15 cellular contexts compared by ENCODE assay signal in the genomic region with DNA sequence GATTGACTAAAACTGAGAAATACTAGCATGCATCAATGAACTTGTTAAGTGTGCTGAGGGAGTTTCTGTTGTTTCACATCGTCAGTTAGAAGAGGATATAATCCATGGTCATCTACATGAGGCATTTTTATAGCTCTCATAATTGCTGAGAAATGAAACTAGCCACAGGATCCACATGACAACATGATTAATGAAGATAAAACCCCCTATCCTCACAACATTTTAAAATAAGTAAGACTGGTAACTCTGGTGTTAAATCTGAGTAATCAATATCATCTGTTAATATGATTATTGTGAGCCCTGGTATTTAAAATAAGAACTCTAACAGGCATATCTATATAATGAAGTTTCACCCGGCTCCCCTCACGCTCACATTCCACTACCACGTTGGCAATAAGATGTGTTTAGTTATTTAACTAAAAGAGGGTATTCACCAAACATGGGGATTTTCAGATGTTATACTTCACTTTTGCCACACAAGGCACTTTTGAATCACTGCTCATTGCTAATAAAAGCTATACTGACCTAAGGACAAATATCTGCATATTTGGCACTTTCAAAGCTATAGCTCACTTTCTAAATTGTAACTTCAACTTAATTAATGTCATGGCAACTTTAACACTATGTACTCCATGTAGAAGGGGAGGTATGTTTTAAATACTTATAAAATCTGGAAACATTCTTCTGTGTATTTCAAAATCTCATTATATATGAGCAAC. TPM values are rescaled to one million over a fixed set of nuclear protein-coding genes. Genes with fewer than 3 reads are reported as not detected.
A peak's percentile ranks its signal among the peaks of the same experiment; 100 is the strongest.
DNase-seq lines count a peak whose midpoint lies in the region; ATAC-seq and TF ChIP-seq lines count a peak whose summit lies in the region.
"Had no signal": no experiment of that assay in that cellular context is flagged by ENCODE, and none has a peak within 500 bp of the region (broad histone marks: within the 10 kb centered on the region; RNA-seq: fewer than 3 reads in every experiment).

No MANE protein-coding gene starts in this region.

- H3K4me2 ChIP-seq in GM23338, result no peak overlapping the region

- no peaks in the 10 kb centered on the region for H3K36me3 Mint-ChIP-seq in GM23338 (ENCODE audit: low read depth)

- no peak overlapping the region for H3K27ac Mint-ChIP-seq in GM23338
- H3K27ac Mint-ChIP-seq: CD4-positive, alpha-beta T cell had no signal

- BruUV-seq in Panc1 (replicated peaks; lab: Mats Ljungman, UMichigan), result no TSS peak

- no peaks in the 10 kb centered on the region for H3K79me2 ChIP-seq in GM23338 (replicated peaks; ENCODE audit: insufficient read depth)
- H3K79me2 ChIP-seq: parathyroid adenoma had no signal

- CTCF ChIA-PET in Panc1 (lab: Charles Lee), result no interaction called here

- intact Hi-C loops in Panc1 (cut with micrococcal nuclease; ENCODE audit: unreplicated experiment), result no loop called here

- H3K36me3 ChIP-seq in Panc1 (ENCODE audit: control insufficient read depth, insufficient read depth, low read length) (no peaks in the 10 kb centered on the region), GM23338 (ENCODE audit: insufficient read depth) (no peaks in the 10 kb centered on the region)
- H3K36me3 ChIP-seq: SJCRH30 had no signal

- H3K27me3 Mint-ChIP-seq in GM23338 (ENCODE audit: insufficient read depth, low read depth, poor library complexity), result peaks cover 11% of the 10 kb centered on the region

- no peaks in the 10 kb centered on the region; the same call in 2 of the 3 replicates for H3K9me3 Mint-ChIP-seq in GM23338
- H3K9me3 Mint-ChIP-seq: CD4-positive, alpha-beta T cell had no signal

- H3K4me1 ChIP-seq in Panc1 (ENCODE audit: control insufficient read depth, insufficient read depth, low read length) (peaks cover 16% of the 10 kb centered on the region; the same call in 1 of the 2 replicates), GM23338 (ENCODE audit: insufficient read depth) (peaks cover 13% of the 10 kb centered on the region)
- H3K4me1 ChIP-seq: parathyroid adenoma, SJCRH30 had no signal

- H3K9me2 ChIP-seq in GM23338 (ENCODE audit: insufficient read depth), result no peaks in the 10 kb centered on the region

- DNase-seq in Panc1 (ENCODE audit: low read depth, low spot score) (no peak), superior temporal gyrus (ENCODE audit: extremely low spot score) (peak; percentile 75), Ammon's horn (ENCODE audit: low spot score) (no peak), mucosa of gallbladder (ENCODE audit: low spot score) (no peak), occipital lobe (lab: John Stamatoyannopoulos, UW) (no peak), GM23338 (ENCODE audit: low spot score) (no peak)
- DNase-seq: CD4-positive, alpha-beta T cell; NCI-H1048; NCI-H524; SJCRH30; stimulated activated CD4-positive, alpha-beta T cell treated with anti-CD3 and anti-CD28 coated beads, Interleukin-4, amount 100 ng/mL, for 1 hour had no signal

- ATAC-seq in GM18868 (IDR thresholded peaks at IDR 0.05; ENCODE audit: unreplicated experiment) (peak; percentile 97), HG02852 (IDR thresholded peaks at IDR 0.05; ENCODE audit: unreplicated experiment) (peak; percentile 79), Panc1 (no peak), GM23338 (no peak)

- H3K4me3 ChIP-seq in Panc1 (ENCODE audit: low read depth in 2 of 2, low read length in 2 of 2), result no peak overlapping the region
- no peak overlapping the region for H3K4me3 ChIP-seq in GM23338
- H3K4me3 ChIP-seq: SJCRH30 had no signal

- no peak overlapping the region for H3K4me3 Mint-ChIP-seq in GM23338
- H3K4me3 Mint-ChIP-seq: CD4-positive, alpha-beta T cell had no signal

- TF ChIP-seq CTCF in Panc1 (IDR thresholded peaks at IDR 0.05) (no peak), GM23338 (conservative IDR thresholded peaks at IDR 0.05; ENCODE audit: low read depth in 2 of 2) (no peak)

- peak overlapping the region; percentile 61 for H3K27ac ChIP-seq in Panc1 (ENCODE audit: low read length)
- H3K27ac ChIP-seq in GM23338 (ENCODE audit: low read depth), result no peak overlapping the region
- H3K27ac ChIP-seq: HL-60, parathyroid adenoma, SJCRH30 had no signal

- in situ Hi-C loops in Panc1 (cut with HindIII; ENCODE audit: low pct_unique_long_range_greater_than_20kb, low sequenced_read_pairs), result no loop called here

- H3K27me3 ChIP-seq in Panc1 (ENCODE audit: control insufficient read depth, insufficient read depth, low read length) (no peaks in the 10 kb centered on the region), GM23338 (ENCODE audit: insufficient read depth) (peaks cover 20% of the 10 kb centered on the region)
- H3K27me3 ChIP-seq: SJCRH30 had no signal

- H3K9me3 ChIP-seq in Panc1 (ENCODE audit: control insufficient read depth, insufficient read depth, low read depth, low read length), result no peaks in the 10 kb centered on the region
- H3K9me3 ChIP-seq: SJCRH30 had no signal

- H3F3A ChIP-seq in GM23338 (replicated peaks; ENCODE audit: low read depth), result no peaks in the 10 kb centered on the region

- POLR2A ChIA-PET in Panc1 (lab: Charles Lee), result no interaction called here

- H4K20me1 ChIP-seq in GM23338 (replicated peaks; ENCODE audit: insufficient read depth), result peaks cover 3% of the 10 kb centered on the region; the same call in 1 of the 2 replicates

- no peak overlapping the region for H2AFZ ChIP-seq in GM23338
- H2AFZ ChIP-seq: parathyroid adenoma had no signal

- peaks cover 20% of the 10 kb centered on the region for H3K4me1 Mint-ChIP-seq in GM23338

TF ChIP-seq in GM23338, 12 proteins besides CTCF, POLR2A, EP300 and RAD21:
- TF ChIP-seq JUNB (IDR thresholded peaks at IDR 0.05; ENCODE audit: unreplicated experiment), result no peak
- no peak for TF ChIP-seq EZH2phosphoT487 (IDR thresholded peaks at IDR 0.05; ENCODE audit: unreplicated experiment)
- no peak for TF ChIP-seq ZNF114 (CRISPR knock-in tag; IDR thresholded peaks at IDR 0.05)
- TF ChIP-seq, protein P1, sequence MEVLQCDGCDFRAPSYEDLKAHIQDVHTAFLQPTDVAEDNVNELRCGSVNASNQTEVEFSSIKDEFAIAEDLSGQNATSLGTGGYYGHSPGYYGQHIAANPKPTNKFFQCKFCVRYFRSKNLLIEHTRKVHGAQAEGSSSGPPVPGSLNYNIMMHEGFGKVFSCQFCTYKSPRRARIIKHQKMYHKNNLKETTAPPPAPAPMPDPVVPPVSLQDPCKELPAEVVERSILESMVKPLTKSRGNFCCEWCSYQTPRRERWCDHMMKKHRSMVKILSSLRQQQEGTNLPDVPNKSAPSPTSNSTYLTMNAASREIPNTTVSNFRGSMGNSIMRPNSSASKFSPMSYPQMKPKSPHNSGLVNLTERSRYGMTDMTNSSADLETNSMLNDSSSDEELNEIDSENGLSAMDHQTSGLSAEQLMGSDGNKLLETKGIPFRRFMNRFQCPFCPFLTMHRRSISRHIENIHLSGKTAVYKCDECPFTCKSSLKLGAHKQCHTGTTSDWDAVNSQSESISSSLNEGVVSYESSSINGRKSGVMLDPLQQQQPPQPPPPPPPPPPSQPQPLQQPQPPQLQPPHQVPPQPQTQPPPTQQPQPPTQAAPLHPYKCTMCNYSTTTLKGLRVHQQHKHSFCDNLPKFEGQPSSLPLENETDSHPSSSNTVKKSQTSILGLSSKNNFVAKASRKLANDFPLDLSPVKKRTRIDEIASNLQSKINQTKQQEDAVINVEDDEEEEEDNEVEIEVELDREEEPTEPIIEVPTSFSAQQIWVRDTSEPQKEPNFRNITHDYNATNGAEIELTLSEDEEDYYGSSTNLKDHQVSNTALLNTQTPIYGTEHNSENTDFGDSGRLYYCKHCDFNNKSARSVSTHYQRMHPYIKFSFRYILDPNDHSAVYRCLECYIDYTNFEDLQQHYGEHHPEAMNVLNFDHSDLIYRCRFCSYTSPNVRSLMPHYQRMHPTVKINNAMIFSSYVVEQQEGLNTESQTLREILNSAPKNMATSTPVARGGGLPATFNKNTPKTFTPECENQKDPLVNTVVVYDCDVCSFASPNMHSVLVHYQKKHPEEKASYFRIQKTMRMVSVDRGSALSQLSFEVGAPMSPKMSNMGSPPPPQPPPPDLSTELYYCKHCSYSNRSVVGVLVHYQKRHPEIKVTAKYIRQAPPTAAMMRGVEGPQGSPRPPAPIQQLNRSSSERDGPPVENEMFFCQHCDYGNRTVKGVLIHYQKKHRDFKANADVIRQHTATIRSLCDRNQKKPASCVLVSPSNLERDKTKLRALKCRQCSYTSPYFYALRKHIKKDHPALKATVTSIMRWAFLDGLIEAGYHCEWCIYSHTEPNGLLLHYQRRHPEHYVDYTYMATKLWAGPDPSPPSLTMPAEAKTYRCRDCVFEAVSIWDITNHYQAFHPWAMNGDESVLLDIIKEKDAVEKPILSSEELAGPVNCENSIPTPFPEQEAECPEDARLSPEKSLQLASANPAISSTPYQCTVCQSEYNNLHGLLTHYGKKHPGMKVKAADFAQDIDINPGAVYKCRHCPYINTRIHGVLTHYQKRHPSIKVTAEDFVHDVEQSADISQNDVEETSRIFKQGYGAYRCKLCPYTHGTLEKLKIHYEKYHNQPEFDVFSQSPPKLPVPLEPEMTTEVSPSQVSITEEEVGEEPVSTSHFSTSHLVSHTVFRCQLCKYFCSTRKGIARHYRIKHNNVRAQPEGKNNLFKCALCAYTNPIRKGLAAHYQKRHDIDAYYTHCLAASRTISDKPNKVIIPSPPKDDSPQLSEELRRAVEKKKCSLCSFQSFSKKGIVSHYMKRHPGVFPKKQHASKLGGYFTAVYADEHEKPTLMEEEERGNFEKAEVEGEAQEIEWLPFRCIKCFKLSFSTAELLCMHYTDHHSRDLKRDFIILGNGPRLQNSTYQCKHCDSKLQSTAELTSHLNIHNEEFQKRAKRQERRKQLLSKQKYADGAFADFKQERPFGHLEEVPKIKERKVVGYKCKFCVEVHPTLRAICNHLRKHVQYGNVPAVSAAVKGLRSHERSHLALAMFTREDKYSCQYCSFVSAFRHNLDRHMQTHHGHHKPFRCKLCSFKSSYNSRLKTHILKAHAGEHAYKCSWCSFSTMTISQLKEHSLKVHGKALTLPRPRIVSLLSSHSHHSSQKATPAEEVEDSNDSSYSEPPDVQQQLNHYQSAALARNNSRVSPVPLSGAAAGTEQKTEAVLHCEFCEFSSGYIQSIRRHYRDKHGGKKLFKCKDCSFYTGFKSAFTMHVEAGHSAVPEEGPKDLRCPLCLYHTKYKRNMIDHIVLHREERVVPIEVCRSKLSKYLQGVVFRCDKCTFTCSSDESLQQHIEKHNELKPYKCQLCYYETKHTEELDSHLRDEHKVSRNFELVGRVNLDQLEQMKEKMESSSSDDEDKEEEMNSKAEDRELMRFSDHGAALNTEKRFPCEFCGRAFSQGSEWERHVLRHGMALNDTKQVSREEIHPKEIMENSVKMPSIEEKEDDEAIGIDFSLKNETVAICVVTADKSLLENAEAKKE (CRISPR knock-in tag; IDR thresholded peaks at IDR 0.05), result no peak
TF ChIP-seq in GM23338: peak in this region for 0.

RNA-seq across cellular contexts. Expression of a gene that starts 6.7 kb away (rescaled TPM):
- total RNA-seq in Panc1 (2021; ENCODE audit: unreplicated experiment) (8.2 TPM), mucosa of gallbladder (2.6 TPM), occipital lobe (23.7 TPM)
- polyA plus RNA-seq in Panc1 (2012; ENCODE audit: insufficient read length), result 5.6 TPM
- 0.12 and 0.21 TPM in 2 replicates for total RNA-seq in GM23338 (2014; rRNA removed; shearing (Covaris generic))
- polyA plus RNA-seq in GM23338 (2016; fragmentation: Nextera tagmentation; extraction: Ambion mirVana), result 0.08 and 0.16 TPM in 2 replicates
- total RNA-seq: CD4-positive, alpha-beta T cell; SJCRH30 had no signal

Comparison
In these comparisons a context has a peak if more than half of its experiments do, and no peak if none do; other contexts are left out.
1. ATAC-seq: peak in GM18868 (single experiment) and HG02852 (single experiment); none in Panc1 (single experiment) and GM23338 (single experiment).